Comparison of ENCODE assay signal across 31 cellular contexts in the genomic region with DNA sequence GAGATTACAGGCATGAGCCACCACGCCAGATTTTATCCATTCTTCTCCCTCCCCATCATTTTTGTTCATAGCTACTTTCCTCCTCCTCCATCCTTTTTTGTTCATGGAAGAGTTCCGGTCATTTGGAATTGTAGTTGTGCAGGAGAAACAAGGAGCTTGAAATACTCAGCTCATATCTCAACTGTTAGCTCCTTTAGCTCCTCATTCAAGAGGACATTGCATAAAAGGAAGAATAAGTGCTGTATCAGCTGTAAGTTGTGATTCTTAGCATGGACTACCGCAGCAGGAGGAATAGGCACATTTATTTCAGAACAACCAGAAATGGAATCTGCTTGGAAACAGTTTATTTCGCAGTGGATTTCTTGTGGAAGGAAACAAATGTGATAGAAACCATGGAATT.
"Had no signal": no experiment of that assay in that cellular context is flagged by ENCODE, and none has a peak within 500 bp of the region (broad histone marks: within the 10 kb centered on the region; RNA-seq: fewer than 3 reads in every experiment).

No MANE protein-coding gene starts in this region.

- H3K4me3 ChIP-seq: body of pancreas, cardiac muscle cell, colonic mucosa, gastrocnemius medialis, left lung, lower lobe of right lung, sigmoid colon, stomach, thyroid gland had no signal

- H3K27ac Mint-ChIP-seq: activated naive CD8-positive, alpha-beta T cell; effector memory CD8-positive, alpha-beta T cell; natural killer cell treated with Interleukin-12 subunit alpha and Interleukin-12 subunit beta and Interleukin-15 and Interleukin-18, amount 100 ng/mL, for 72 hours; stimulated activated naive B cell treated with anti-CD40 and anti-IgM and Interleukin-4, amounts not matched to agents 10 μg/mL and 1 μg/mL and 100 μg/mL, for 72 hours; T-helper 2 cell treated with Interferon-gamma antibody and Interleukin-4, amounts not matched to agents 5 μg/mL and 100 μg/mL, for 36 hours had no signal

- H3K4me1 ChIP-seq: colonic mucosa had no signal

- H3K9me3 Mint-ChIP-seq: effector memory CD8-positive, alpha-beta T cell; natural killer cell treated with Interleukin-12 subunit alpha and Interleukin-12 subunit beta and Interleukin-15 and Interleukin-18, amount 100 ng/mL, for 72 hours; stimulated activated naive B cell treated with anti-CD40 and anti-IgM and Interleukin-4, amounts not matched to agents 10 μg/mL and 1 μg/mL and 100 μg/mL, for 72 hours; T-helper 2 cell treated with Interferon-gamma antibody and Interleukin-4, amounts not matched to agents 5 μg/mL and 100 μg/mL, for 36 hours had no signal

- ATAC-seq: activated CD4-positive, CD25-positive, alpha-beta regulatory T cell treated with anti-CD3 and anti-CD28 coated beads, Interleukin-2, amount 50 U/mL, for 24 hours; body of pancreas; effector memory CD8-positive, alpha-beta T cell; gastrocnemius medialis; left lung; lower lobe of right lung; natural killer cell treated with Interleukin-12 subunit alpha and Interleukin-12 subunit beta and Interleukin-15 and Interleukin-18, amount 100 ng/mL, for 72 hours; stimulated activated naive B cell treated with anti-CD40 and anti-IgM and Interleukin-4, amounts not matched to agents 10 μg/mL and 1 μg/mL and 100 μg/mL, for 72 hours had no signal

- FAIRE-seq: islet of Langerhans had no signal

- DNase-seq: activated CD4-positive, alpha-beta T cell treated with anti-CD3 and anti-CD28 coated beads for 48 hours; activated CD4-positive, alpha-beta T cell treated with anti-CD3 and anti-CD28 coated beads, Interleukin-2, amount 50 U/mL, for 48 hours; activated CD8-positive, alpha-beta memory T cell treated with anti-CD3 and anti-CD28 coated beads for 24 hours; activated effector memory CD4-positive, alpha-beta T cell treated with Interleukin-2 at 50 U/mL for 16 hours; activated naive CD4-positive, alpha-beta T cell treated with Interleukin-2 at 50 U/mL for 16 hours; aorta; body of pancreas; cerebellar nuclear complex; colonic mucosa; effector memory CD8-positive, alpha-beta T cell; erythroblast; gastrocnemius medialis; glutamatergic neuron; left lung; lower lobe of right lung; mesendoderm; retina; sigmoid colon; stimulated activated CD4-positive, alpha-beta T cell treated with anti-CD3 and anti-CD28 coated beads, Interleukin-15, amount 100 ng/mL, for 24 hours; stimulated activated CD4-positive, alpha-beta T cell treated with anti-CD3 and anti-CD28 coated beads, Interleukin-2, amount 100 ng/mL, for 24 hours; stimulated activated naive B cell treated with anti-CD40 and anti-IgM and Interleukin-4, amounts not matched to agents 10 μg/mL and 1 μg/mL and 100 μg/mL, for 72 hours; stomach; T-helper 1 cell; thyroid gland; WERI-Rb-1 had no signal

- H3K9me3 ChIP-seq: body of pancreas, colonic mucosa, gastrocnemius medialis, left lung, lower lobe of right lung, sigmoid colon, stomach, thyroid gland had no signal

- H3K36me3 ChIP-seq: cardiac muscle cell, colonic mucosa, gastrocnemius medialis, lower lobe of right lung, sigmoid colon, stomach, thyroid gland, WERI-Rb-1 had no signal

- H3K4me3 Mint-ChIP-seq: activated naive CD8-positive, alpha-beta T cell; effector memory CD8-positive, alpha-beta T cell; natural killer cell treated with Interleukin-12 subunit alpha and Interleukin-12 subunit beta and Interleukin-15 and Interleukin-18, amount 100 ng/mL, for 72 hours; stimulated activated naive B cell treated with anti-CD40 and anti-IgM and Interleukin-4, amounts not matched to agents 10 μg/mL and 1 μg/mL and 100 μg/mL, for 72 hours; T-helper 2 cell treated with Interferon-gamma antibody and Interleukin-4, amounts not matched to agents 5 μg/mL and 100 μg/mL, for 36 hours had no signal

- H3K27ac ChIP-seq: body of pancreas, cardiac muscle cell, colonic mucosa, left lung, lower lobe of right lung, sigmoid colon, stomach, thyroid gland, WERI-Rb-1 had no signal

- H3K27me3 ChIP-seq: body of pancreas, cardiac muscle cell, colonic mucosa, gastrocnemius medialis, left lung, sigmoid colon, stomach, thyroid gland had no signal

- H3K27me3 Mint-ChIP-seq: activated naive CD8-positive, alpha-beta T cell; effector memory CD8-positive, alpha-beta T cell; natural killer cell treated with Interleukin-12 subunit alpha and Interleukin-12 subunit beta and Interleukin-15 and Interleukin-18, amount 100 ng/mL, for 72 hours; stimulated activated naive B cell treated with anti-CD40 and anti-IgM and Interleukin-4, amounts not matched to agents 10 μg/mL and 1 μg/mL and 100 μg/mL, for 72 hours had no signal
